29 cellular contexts compared by ENCODE assay signal in the genomic region with DNA sequence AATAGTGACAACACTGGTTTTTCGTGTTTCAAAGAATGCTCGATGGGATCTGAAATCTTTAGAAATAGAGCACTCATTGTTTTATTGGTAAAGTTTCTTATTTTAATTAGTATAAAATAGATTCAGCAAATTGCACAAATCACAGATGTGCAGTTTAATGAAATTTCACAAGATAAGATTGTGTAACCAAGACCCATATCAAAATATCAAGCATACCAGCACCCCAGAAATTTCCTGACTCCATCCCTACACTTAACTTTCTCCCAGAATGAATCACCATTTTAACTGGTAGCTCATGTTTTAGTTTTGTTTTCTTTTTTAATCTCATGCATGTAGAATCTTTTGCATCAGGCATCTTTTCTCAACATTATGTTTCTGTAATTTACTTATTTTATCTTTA.
"Had no signal": no experiment of that assay in that cellular context is flagged by ENCODE, and none has a peak within 500 bp of the region (broad histone marks: within the 10 kb centered on the region; RNA-seq: fewer than 3 reads in every experiment).

No MANE protein-coding gene starts in this region.

- H3K27ac Mint-ChIP-seq: activated CD4-positive, alpha-beta memory T cell treated with anti-CD3 and anti-CD28 coated beads for 36 hours; activated CD4-positive, alpha-beta T cell treated with anti-CD3 and anti-CD28 coated beads, Interleukin-2, amount 10 ng/mL, durations not matched to agents 24 days and 14 days; activated naive CD4-positive, alpha-beta T cell treated with anti-CD3 and anti-CD28 coated beads, Interleukin-2, amount 10 ng/mL, durations not matched to agents 7 days and 5 days; activated naive CD8-positive, alpha-beta T cell treated with anti-CD3 and anti-CD28 coated beads, Interleukin-2, amount 50 U/mL, for 24 hours; activated T-cell treated with anti-CD3 and anti-CD28 coated beads, Interleukin-2, amount 50 U/mL, for 24 hours; naive thymus-derived CD8-positive, alpha-beta T cell; T-helper 17 cell had no signal

- ATAC-seq: activated naive CD8-positive, alpha-beta T cell treated with anti-CD3 and anti-CD28 coated beads, Interleukin-2, amount 50 U/mL, for 24 hours; heart right ventricle; left lobe of liver; lower lobe of right lung; naive thymus-derived CD8-positive, alpha-beta T cell; right cardiac atrium; stimulated activated naive CD8-positive, alpha-beta T cell treated with anti-CD3 and anti-CD28 coated beads, Interleukin-15, Interleukin-2, amounts not matched to agents 100 U/mL and 50 U/mL, for 24 hours; T-helper 17 cell had no signal

- H3K9me3 ChIP-seq: esophagus muscularis mucosa, heart right ventricle, lower lobe of right lung, testis had no signal

- H3K27me3 Mint-ChIP-seq: activated CD4-positive, alpha-beta T cell treated with anti-CD3 and anti-CD28 coated beads, Interleukin-2, amount 10 ng/mL, durations not matched to agents 24 days and 14 days; activated naive CD4-positive, alpha-beta T cell treated with anti-CD3 and anti-CD28 coated beads, Interleukin-2, amount 10 ng/mL, durations not matched to agents 7 days and 5 days; activated naive CD8-positive, alpha-beta T cell treated with anti-CD3 and anti-CD28 coated beads, Interleukin-2, amount 50 U/mL, for 24 hours; activated T-cell treated with anti-CD3 and anti-CD28 coated beads, Interleukin-2, amount 50 U/mL, for 24 hours; central memory CD8-positive, alpha-beta T cell; T-helper 17 cell had no signal

- H3K4me3 ChIP-seq: esophagus muscularis mucosa, heart right ventricle, lower lobe of right lung, testis had no signal

- H3K9me3 Mint-ChIP-seq: activated CD4-positive, alpha-beta memory T cell treated with anti-CD3 and anti-CD28 coated beads for 36 hours; activated CD4-positive, alpha-beta T cell treated with anti-CD3 and anti-CD28 coated beads, Interleukin-2, amount 10 ng/mL, durations not matched to agents 24 days and 14 days; activated naive CD4-positive, alpha-beta T cell treated with anti-CD3 and anti-CD28 coated beads, Interleukin-2, amount 10 ng/mL, durations not matched to agents 7 days and 5 days; activated naive CD8-positive, alpha-beta T cell treated with anti-CD3 and anti-CD28 coated beads, Interleukin-2, amount 50 U/mL, for 24 hours; activated T-cell treated with anti-CD3 and anti-CD28 coated beads, Interleukin-2, amount 50 U/mL, for 24 hours; neural crest cell had no signal

- H3K27ac ChIP-seq: esophagus muscularis mucosa, heart right ventricle, lower lobe of right lung, testis had no signal

- H3K4me1 Mint-ChIP-seq: activated CD4-positive, alpha-beta T cell treated with anti-CD3 and anti-CD28 coated beads, Interleukin-2, amount 10 ng/mL, durations not matched to agents 24 days and 14 days; activated naive CD4-positive, alpha-beta T cell treated with anti-CD3 and anti-CD28 coated beads, Interleukin-2, amount 10 ng/mL, durations not matched to agents 7 days and 5 days; activated naive CD8-positive, alpha-beta T cell treated with anti-CD3 and anti-CD28 coated beads, Interleukin-2, amount 50 U/mL, for 24 hours; central memory CD8-positive, alpha-beta T cell; naive thymus-derived CD8-positive, alpha-beta T cell; T-helper 17 cell had no signal

- H3K4me3 Mint-ChIP-seq: activated CD4-positive, alpha-beta memory T cell treated with anti-CD3 and anti-CD28 coated beads for 36 hours; activated CD4-positive, alpha-beta T cell treated with anti-CD3 and anti-CD28 coated beads, Interleukin-2, amount 10 ng/mL, durations not matched to agents 24 days and 14 days; activated naive CD4-positive, alpha-beta T cell treated with anti-CD3 and anti-CD28 coated beads, Interleukin-2, amount 10 ng/mL, durations not matched to agents 7 days and 5 days; activated naive CD8-positive, alpha-beta T cell treated with anti-CD3 and anti-CD28 coated beads, Interleukin-2, amount 50 U/mL, for 24 hours; activated T-cell treated with anti-CD3 and anti-CD28 coated beads, Interleukin-2, amount 50 U/mL, for 24 hours; central memory CD8-positive, alpha-beta T cell; naive thymus-derived CD8-positive, alpha-beta T cell; neural crest cell; T-helper 17 cell had no signal

- FAIRE-seq: bronchial epithelial cell, urothelium cell line had no signal

- H3K36me3 ChIP-seq: esophagus muscularis mucosa, heart right ventricle, lower lobe of right lung had no signal

- H3K4me1 ChIP-seq: esophagus muscularis mucosa, lower lobe of right lung, testis had no signal

- DNase-seq: activated CD4-positive, alpha-beta memory T cell treated with anti-CD3 and anti-CD28 coated beads for 36 hours; activated CD4-positive, alpha-beta T cell treated with anti-CD3 and anti-CD28 coated beads, Interleukin-2, amount 10 ng/mL, durations not matched to agents 24 days and 14 days; activated CD4-positive, CD25-positive, alpha-beta regulatory T cell treated with anti-CD3 and anti-CD28 coated beads, Interleukin-2, amount 50 U/mL, for 72 hours; activated CD8-positive, alpha-beta memory T cell treated with anti-CD3 and anti-CD28 coated beads, Interleukin-2, amount 50 U/mL, for 48 hours; activated gamma-delta T cell; activated naive CD4-positive, alpha-beta T cell treated with anti-CD3 and anti-CD28 coated beads, Interleukin-2, amount 10 ng/mL, durations not matched to agents 7 days and 5 days; activated naive CD8-positive, alpha-beta T cell treated with anti-CD3 and anti-CD28 coated beads, Interleukin-2, amount 50 U/mL, for 24 hours; activated T-cell treated with anti-CD3 and anti-CD28 coated beads, Interleukin-2, amount 50 U/mL, for 24 hours; dermis blood vessel endothelial cell; effector CD4-positive, alpha-beta T cell; heart right ventricle; kidney glomerular epithelial cell; lower lobe of right lung; mesenchymal stem cell; naive thymus-derived CD8-positive, alpha-beta T cell; posterior cingulate gyrus; right cardiac atrium; stimulated activated CD4-positive, alpha-beta T cell treated with anti-CD3 and anti-CD28 coated beads, Interleukin-12 subunit alpha, Interleukin-12 subunit beta, amount 100 ng/mL, for 4 hours; stimulated activated CD4-positive, alpha-beta T cell treated with anti-CD3 and anti-CD28 coated beads, Interleukin-4, amount 100 ng/mL, for 1 hour; stimulated activated naive CD8-positive, alpha-beta T cell treated with anti-CD3 and anti-CD28 coated beads, Interleukin-15, Interleukin-2, amounts not matched to agents 100 U/mL and 50 U/mL, for 24 hours; T-helper 17 cell; T1000; testis had no signal

- H3K27me3 ChIP-seq: esophagus muscularis mucosa, heart right ventricle, testis had no signal

- H3K36me3 Mint-ChIP-seq: activated CD4-positive, alpha-beta memory T cell treated with anti-CD3 and anti-CD28 coated beads for 36 hours; activated naive CD4-positive, alpha-beta T cell treated with anti-CD3 and anti-CD28 coated beads, Interleukin-2, amount 10 ng/mL, durations not matched to agents 7 days and 5 days; naive thymus-derived CD8-positive, alpha-beta T cell had no signal
